8 cellular contexts compared by ENCODE assay signal in genomic region chr9:134066546-134066922, GRCh38. TPM values are rescaled to one million over a fixed set of nuclear protein-coding genes. Genes with fewer than 3 reads are reported as not detected.
DNase-seq lines count a peak whose midpoint lies in the region; ATAC-seq lines count a peak whose summit lies in the region.

No MANE protein-coding gene starts in this region.

- peak; percentile 36 for DNase-seq in AG20443 (ENCODE audit: low spot score)
- DNase-seq in H7, result peak; percentile 77
- no peak for DNase-seq in activated CD8-positive, alpha-beta T cell treated with anti-CD3 and anti-CD28 coated beads, Interleukin-2, amount 10 ng/mL, durations not matched to agents 7 days and 5 days
- DNase-seq in stimulated activated naive B cell treated with anti-CD40 and anti-IgM and Interleukin-4, amounts not matched to agents 10 μg/mL and 1 μg/mL and 100 μg/mL, for 72 hours, result no peak
- no peak for DNase-seq in ureter (ENCODE audit: low spot score)

- H3K4me3 ChIP-seq in H7 (ENCODE audit: insufficient read depth, low read depth, low read length) (peak overlapping the region; percentile 73), iPS-15b (ENCODE audit: low read depth, low read length) (peak overlapping the region; percentile 88)

- H3K27me3 ChIP-seq in H7 (ENCODE audit: control insufficient read depth, insufficient read depth, low read length), result peaks cover 15% of the 10 kb centered on the region
- H3K27me3 ChIP-seq in iPS-15b (ENCODE audit: control insufficient read depth, insufficient read depth, low read length), result peaks cover 9% of the 10 kb centered on the region

- peaks cover 30% of the 10 kb centered on the region for H3K4me1 Mint-ChIP-seq in activated CD8-positive, alpha-beta T cell treated with anti-CD3 and anti-CD28 coated beads, Interleukin-2, amount 10 ng/mL, durations not matched to agents 7 days and 5 days (ENCODE audit: low read depth)
- H3K4me1 Mint-ChIP-seq in stimulated activated naive B cell treated with anti-CD40 and anti-IgM and Interleukin-4, amounts not matched to agents 10 μg/mL and 1 μg/mL and 100 μg/mL, for 72 hours, result peaks cover 29 to 50% of the 10 kb centered on the region in 2 donors

- H3K4me1 ChIP-seq in iPS-15b (ENCODE audit: control insufficient read depth, insufficient read depth, low read length), result peaks cover 4% of the 10 kb centered on the region

- no peaks in the 10 kb centered on the region for H3K9me3 ChIP-seq in iPS-15b (ENCODE audit: control insufficient read depth, insufficient read depth, low read length)

- H3K36me3 ChIP-seq in H7 (replicated peaks; ENCODE audit: control insufficient read depth, insufficient read depth, low read length) (no peaks in the 10 kb centered on the region), iPS-15b (ENCODE audit: control insufficient read depth, insufficient read depth, low read length) (peaks cover 3% of the 10 kb centered on the region)

- peaks cover 16% of the 10 kb centered on the region for H3K27me3 Mint-ChIP-seq in activated CD8-positive, alpha-beta T cell treated with anti-CD3 and anti-CD28 coated beads, Interleukin-2, amount 10 ng/mL, durations not matched to agents 7 days and 5 days (ENCODE audit: low read depth)
- H3K27me3 Mint-ChIP-seq in stimulated activated naive B cell treated with anti-CD40 and anti-IgM and Interleukin-4, amounts not matched to agents 10 μg/mL and 1 μg/mL and 100 μg/mL, for 72 hours, result peaks cover 9 to 16% of the 10 kb centered on the region in 2 donors

- POLR2A ChIA-PET in activated CD8-positive, alpha-beta T cell treated with anti-CD3 and anti-CD28 coated beads, Interleukin-2, amount 10 ng/mL, durations not matched to agents 7 days and 5 days (lab: Charles Lee), result interaction anchor here (0.8 to 1.7 kb wide), 3 partner anchors 39 to 70 kb away, joined by 3 to 8 read pairs (median 4); partner anchors contain the start of genes BRD3OS and WDR5

- H3K9ac ChIP-seq in iPS-15b (ENCODE audit: low read depth, low read length), result peak overlapping the region; percentile 88

- H3K36me3 Mint-ChIP-seq in activated CD8-positive, alpha-beta T cell treated with anti-CD3 and anti-CD28 coated beads, Interleukin-2, amount 10 ng/mL, durations not matched to agents 7 days and 5 days (ENCODE audit: low read depth), result peaks cover 4% of the 10 kb centered on the region
- peaks cover 0 to 5% of the 10 kb centered on the region in 2 donors for H3K36me3 Mint-ChIP-seq in stimulated activated naive B cell treated with anti-CD40 and anti-IgM and Interleukin-4, amounts not matched to agents 10 μg/mL and 1 μg/mL and 100 μg/mL, for 72 hours

- ATAC-seq in activated CD8-positive, alpha-beta T cell treated with anti-CD3 and anti-CD28 coated beads, Interleukin-2, amount 10 ng/mL, durations not matched to agents 7 days and 5 days, result no peak
- no peak for ATAC-seq in stimulated activated naive B cell treated with anti-CD40 and anti-IgM and Interleukin-4, amounts not matched to agents 10 μg/mL and 1 μg/mL and 100 μg/mL, for 72 hours (replicated peaks)
- ATAC-seq in HG02840 (IDR thresholded peaks at IDR 0.05; ENCODE audit: low FRiP score, unreplicated experiment) (no peak), GM21723 (IDR thresholded peaks at IDR 0.05; ENCODE audit: unreplicated experiment) (no peak)

- no peaks in the 10 kb centered on the region for H3K9me3 Mint-ChIP-seq in activated CD8-positive, alpha-beta T cell treated with anti-CD3 and anti-CD28 coated beads, Interleukin-2, amount 10 ng/mL, durations not matched to agents 7 days and 5 days (ENCODE audit: insufficient read depth)
- H3K9me3 Mint-ChIP-seq in stimulated activated naive B cell treated with anti-CD40 and anti-IgM and Interleukin-4, amounts not matched to agents 10 μg/mL and 1 μg/mL and 100 μg/mL, for 72 hours, result no peaks in the 10 kb centered on the region

- peak overlapping the region; percentile 97 for H3K27ac Mint-ChIP-seq in activated CD8-positive, alpha-beta T cell treated with anti-CD3 and anti-CD28 coated beads, Interleukin-2, amount 10 ng/mL, durations not matched to agents 7 days and 5 days
- H3K27ac Mint-ChIP-seq in stimulated activated naive B cell treated with anti-CD40 and anti-IgM and Interleukin-4, amounts not matched to agents 10 μg/mL and 1 μg/mL and 100 μg/mL, for 72 hours, result peak overlapping the region; percentile 89

- peak overlapping the region; percentile 93 for H3K4me3 Mint-ChIP-seq in activated CD8-positive, alpha-beta T cell treated with anti-CD3 and anti-CD28 coated beads, Interleukin-2, amount 10 ng/mL, durations not matched to agents 7 days and 5 days
- H3K4me3 Mint-ChIP-seq in stimulated activated naive B cell treated with anti-CD40 and anti-IgM and Interleukin-4, amounts not matched to agents 10 μg/mL and 1 μg/mL and 100 μg/mL, for 72 hours, result peak overlapping the region; percentile 88 to 89

- CTCF ChIA-PET in activated CD8-positive, alpha-beta T cell treated with anti-CD3 and anti-CD28 coated beads, Interleukin-2, amount 10 ng/mL, durations not matched to agents 7 days and 5 days (lab: Charles Lee), result interaction anchor here (0.9 to 1.8 kb wide), 5 partner anchors 8 to 104 kb away, joined by 3 to 5 read pairs (median 4); partner anchors contain the start of genes BRD3OS and WDR5

RNA-seq across cellular contexts. Expression of gene BRD3, which starts 1.3 kb away (rescaled TPM):
- total RNA-seq in H7 (2014; rRNA removed; shearing (Covaris generic)), result 9.4 and 14.7 TPM in 2 replicates
- total RNA-seq in activated CD8-positive, alpha-beta T cell treated with anti-CD3 and anti-CD28 coated beads, Interleukin-2, amount 10 ng/mL, durations not matched to agents 7 days and 5 days, result 10 to 100 TPM; 42.1 to 45.2 TPM
- total RNA-seq in ureter, result 44.7 TPM

RNA-seq across cellular contexts. Expression of gene BRD3OS, which starts 41.3 kb away (rescaled TPM):
- 16.2 and 25.7 TPM in 2 replicates for total RNA-seq in H7 (2014; rRNA removed; shearing (Covaris generic))
- 10 to 100 TPM; 13.5 to 16.0 TPM for total RNA-seq in activated CD8-positive, alpha-beta T cell treated with anti-CD3 and anti-CD28 coated beads, Interleukin-2, amount 10 ng/mL, durations not matched to agents 7 days and 5 days
- total RNA-seq in ureter, result 16.9 TPM

Comparison
In these comparisons a context has a peak if more than half of its experiments do, and no peak if none do; other contexts are left out.
1. DNase-seq: peak in AG20443 (single experiment) and H7 (single experiment); none in activated CD8-positive, alpha-beta T cell treated with anti-CD3 and anti-CD28 coated beads, Interleukin-2, amount 10 ng/mL, durations not matched to agents 7 days and 5 days (single experiment), stimulated activated naive B cell treated with anti-CD40 and anti-IgM and Interleukin-4, amounts not matched to agents 10 μg/mL and 1 μg/mL and 100 μg/mL, for 72 hours (single experiment) and ureter (single experiment).